22 cellular contexts compared by ENCODE assay signal in genomic region chr14:85811340-85811739, GRCh38.
"Had no signal": no experiment of that assay in that cellular context is flagged by ENCODE, and none has a peak within 500 bp of the region (broad histone marks: within the 10 kb centered on the region; RNA-seq: fewer than 3 reads in every experiment).

No MANE protein-coding gene starts in this region.

- H3K27me3 Mint-ChIP-seq: naive B cell had no signal

- H3K36me3 ChIP-seq: ascending aorta, breast epithelium, stomach, WERI-Rb-1 had no signal

- H3K27me3 ChIP-seq: ascending aorta, breast epithelium, stomach had no signal

- H3K4me3 ChIP-seq: ascending aorta, breast epithelium, mucosa of descending colon, psoas muscle, skin epidermis, stomach had no signal

- H3K4me1 Mint-ChIP-seq: memory B cell, naive B cell, neural crest cell had no signal

- H3K9me3 ChIP-seq: ascending aorta, breast epithelium, psoas muscle, stomach had no signal

- H3K36me3 Mint-ChIP-seq: memory B cell, naive B cell had no signal

- H3K9me3 Mint-ChIP-seq: neural crest cell had no signal

- H3K4me3 Mint-ChIP-seq: activated T-cell treated with anti-CD3 and anti-CD28 coated beads, Interleukin-2, amount 50 U/mL, for 72 hours; memory B cell; naive B cell; neural crest cell had no signal

- H3K27ac Mint-ChIP-seq: activated T-cell treated with anti-CD3 and anti-CD28 coated beads, Interleukin-2, amount 50 U/mL, for 72 hours; memory B cell had no signal

- DNase-seq: activated CD4-positive, alpha-beta T cell treated with anti-CD3 and anti-CD28 coated beads, Interleukin-2, amount 50 U/mL, for 4 hours; activated effector memory CD4-positive, alpha-beta T cell treated with anti-CD3 and anti-CD28 coated beads, Interleukin-2, amount 50 U/mL, for 16 hours; activated naive CD4-positive, alpha-beta T cell treated with anti-CD3 and anti-CD28 coated beads, Interleukin-2, amount 50 U/mL, for 16 hours; activated T-cell treated with anti-CD3 and anti-CD28 coated beads, Interleukin-2, amount 50 U/mL, for 72 hours; dermis blood vessel endothelial cell; effector memory CD4-positive, alpha-beta T cell; mucosa of descending colon; naive B cell; psoas muscle; right cardiac atrium; stimulated activated CD4-positive, alpha-beta T cell treated with anti-CD3 and anti-CD28 coated beads, Interleukin-4, amount 100 ng/mL, for 1 hour; stomach; T-helper 2 cell; trophoblast cell; WERI-Rb-1 had no signal

- H3K27ac ChIP-seq: ascending aorta, breast epithelium, psoas muscle, skin epidermis, stomach, WERI-Rb-1 had no signal

- H3K4me1 ChIP-seq: ascending aorta, breast epithelium, psoas muscle, stomach had no signal

- ATAC-seq: activated T-cell treated with anti-CD3 and anti-CD28 coated beads, Interleukin-2, amount 50 U/mL, for 72 hours; left lobe of liver; mucosa of descending colon; psoas muscle; right cardiac atrium had no signal

- FAIRE-seq: keratinocyte had no signal
